Comparison of ENCODE assay signal across 8 cellular contexts in the genomic region with DNA sequence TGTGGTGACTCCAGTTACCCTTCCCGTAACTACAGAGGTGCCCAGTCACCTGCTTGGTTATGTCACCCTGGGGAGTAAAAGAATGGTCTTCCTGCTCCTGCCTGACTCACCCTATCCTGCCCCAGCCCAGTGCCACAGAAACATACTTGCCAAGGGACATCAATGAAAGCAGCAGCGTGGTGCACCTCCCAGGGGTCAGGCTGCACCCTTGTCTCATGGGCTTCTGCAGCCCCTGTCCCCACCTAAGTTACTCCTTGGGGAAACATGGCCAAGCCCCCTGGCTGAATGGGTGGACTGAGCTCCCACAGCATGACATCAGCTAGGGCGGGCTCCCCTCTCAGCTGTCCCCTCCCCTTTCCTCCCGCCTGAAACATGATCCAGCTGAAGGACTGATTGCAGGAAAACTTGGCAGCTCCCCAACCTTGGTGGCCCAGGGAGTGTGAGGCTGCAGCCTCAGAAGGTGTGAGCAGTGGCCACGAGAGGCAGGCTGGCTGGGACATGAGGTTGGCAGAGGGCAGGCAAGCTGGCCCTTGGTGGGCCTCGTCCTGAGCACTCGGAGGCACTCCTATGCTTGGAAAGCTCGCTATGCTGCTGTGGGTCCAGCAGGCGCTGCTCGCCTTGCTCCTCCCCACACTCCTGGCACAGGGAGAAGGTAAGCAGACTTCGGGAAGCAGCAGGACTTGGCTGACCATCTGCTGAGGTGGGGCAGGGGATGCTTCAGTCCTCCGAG. TPM values are rescaled to one million over a fixed set of nuclear protein-coding genes. Genes with fewer than 3 reads are reported as not detected.
DNase-seq lines count a peak whose midpoint lies in the region; TF ChIP-seq lines count a peak whose summit lies in the region.

A gene (plus strand): TSS at position 368 of the 730 bp plus-strand sequence. CDS start 218 bp downstream, at position 586.

- H3K4me2 ChIP-seq in mammary epithelial cell (ENCODE audit: insufficient read depth, low read depth, low read length), result no peak within 1 kb of the TSS

- no peak within 1 kb of the TSS for H2AFZ ChIP-seq in mammary epithelial cell (ENCODE audit: low read depth, low read length)

- no peaks in the 10 kb centered on the region for H3K9me3 ChIP-seq in mammary epithelial cell (replicated peaks; ENCODE audit: insufficient read depth, low read length)
- no peaks in the 10 kb centered on the region for H3K9me3 ChIP-seq in iPS DF 6.9 (ENCODE audit: control insufficient read depth, insufficient read depth, low read length)

- H3K4me1 Mint-ChIP-seq in MCF 10A (ENCODE audit: insufficient read depth, unreplicated experiment), result peaks cover 10% of the 10 kb centered on the region
- peaks cover 2% of the 10 kb centered on the region for H3K4me1 Mint-ChIP-seq in activated T-helper 2 cell treated with anti-CD3 and anti-CD28 coated beads, Interferon-gamma antibody, Interleukin-2, Interleukin-4, amounts not matched to agents 10 μg/mL and 5 μg/mL and 100 μg/mL, durations not matched to agents 14 hours and 24 hours and 36 hours (ENCODE audit: low read depth)
- no peaks in the 10 kb centered on the region for H3K4me1 Mint-ChIP-seq in activated naive CD4-positive, alpha-beta T cell treated with anti-CD3 and anti-CD28 coated beads, Interleukin-2, amount 10 ng/mL, durations not matched to agents 7 days and 5 days
- H3K4me1 Mint-ChIP-seq in chondrocyte (ENCODE audit: low read depth), result peaks cover 5% of the 10 kb centered on the region

- dilution Hi-C loops in mammary epithelial cell (cut with HindIII; ENCODE audit: low sequenced_read_pairs), result no loop called here

- CTCF ChIA-PET in MCF 10A (lab: Yijun Ruan, JAX), result interaction anchor here (0.7 to 2.6 kb wide), 2 partner anchors 20 to 213 kb away, joined by 3 to 10 read pairs; no protein-coding TSS in a partner anchor
- CTCF ChIA-PET in mammary epithelial cell (lab: Charles Lee; ENCODE audit: low non-redundant PET), result no interaction called here
- CTCF ChIA-PET in activated naive CD4-positive, alpha-beta T cell treated with anti-CD3 and anti-CD28 coated beads, Interleukin-2, amount 10 ng/mL, durations not matched to agents 7 days and 5 days (lab: Charles Lee), result interaction anchor here (1.2 kb wide), 1 partner anchor 79 kb away, joined by 6 read pairs; no protein-coding TSS in a partner anchor

- H3K4me3 Mint-ChIP-seq in MCF 10A (ENCODE audit: unreplicated experiment), result no peak within 1 kb of the TSS
- no peak within 1 kb of the TSS for H3K4me3 Mint-ChIP-seq in activated T-helper 2 cell treated with anti-CD3 and anti-CD28 coated beads, Interferon-gamma antibody, Interleukin-2, Interleukin-4, amounts not matched to agents 10 μg/mL and 5 μg/mL and 100 μg/mL, durations not matched to agents 14 hours and 24 hours and 36 hours (ENCODE audit: low read depth)
- no peak within 1 kb of the TSS for H3K4me3 Mint-ChIP-seq in activated naive CD4-positive, alpha-beta T cell treated with anti-CD3 and anti-CD28 coated beads, Interleukin-2, amount 10 ng/mL, durations not matched to agents 7 days and 5 days
- H3K4me3 Mint-ChIP-seq in chondrocyte (ENCODE audit: unreplicated experiment), result no peak within 1 kb of the TSS

- no peaks in the 10 kb centered on the region for H3K9me3 Mint-ChIP-seq in MCF 10A (ENCODE audit: unreplicated experiment)
- H3K9me3 Mint-ChIP-seq in activated T-helper 2 cell treated with anti-CD3 and anti-CD28 coated beads, Interferon-gamma antibody, Interleukin-2, Interleukin-4, amounts not matched to agents 10 μg/mL and 5 μg/mL and 100 μg/mL, durations not matched to agents 14 hours and 24 hours and 36 hours, result no peaks in the 10 kb centered on the region
- no peaks in the 10 kb centered on the region for H3K9me3 Mint-ChIP-seq in activated naive CD4-positive, alpha-beta T cell treated with anti-CD3 and anti-CD28 coated beads, Interleukin-2, amount 10 ng/mL, durations not matched to agents 7 days and 5 days
- H3K9me3 Mint-ChIP-seq in chondrocyte (ENCODE audit: low read depth), result no peaks in the 10 kb centered on the region

- POLR2A ChIA-PET in MCF 10A (lab: Yijun Ruan, JAX), result no interaction called here

- H3K79me2 ChIP-seq in mammary epithelial cell (ENCODE audit: insufficient read depth, low read length), result no peaks in the 10 kb centered on the region

- H3K27ac Mint-ChIP-seq in MCF 10A (ENCODE audit: low read depth, unreplicated experiment), result no peak within 1 kb of the TSS
- no peak within 1 kb of the TSS for H3K27ac Mint-ChIP-seq in activated T-helper 2 cell treated with anti-CD3 and anti-CD28 coated beads, Interferon-gamma antibody, Interleukin-2, Interleukin-4, amounts not matched to agents 10 μg/mL and 5 μg/mL and 100 μg/mL, durations not matched to agents 14 hours and 24 hours and 36 hours
- no peak within 1 kb of the TSS for H3K27ac Mint-ChIP-seq in activated naive CD4-positive, alpha-beta T cell treated with anti-CD3 and anti-CD28 coated beads, Interleukin-2, amount 10 ng/mL, durations not matched to agents 7 days and 5 days
- H3K27ac Mint-ChIP-seq in chondrocyte (ENCODE audit: unreplicated experiment), result no peak within 1 kb of the TSS

- TF ChIP-seq CTCF in MCF 10A (IDR thresholded peaks at IDR 0.05; ENCODE audit: unreplicated experiment) (no peak), mammary epithelial cell (conservative IDR thresholded peaks at IDR 0.05 in 1 of 2, IDR thresholded peaks at IDR 0.05 in 1 of 2; ENCODE audit: extremely low read depth in 1 of 2, insufficient read depth in 1 of 2, low read depth in 1 of 2, low read length in 2 of 2) (no peak), chondrocyte (IDR thresholded peaks at IDR 0.05) (no peak)

- H3K27ac ChIP-seq in mammary epithelial cell (ENCODE audit: insufficient read depth, low read depth, low read length) (no peak within 1 kb of the TSS), iPS DF 6.9 (ENCODE audit: low read length) (no peak within 1 kb of the TSS)

- no TSS peak for BruUV-seq in MCF 10A (replicated peaks; lab: Mats Ljungman, UMichigan)
- no TSS peak for BruUV-seq in mammary epithelial cell (replicated peaks; lab: Mats Ljungman, UMichigan)

- intact Hi-C loops in MCF 10A (cut with micrococcal nuclease) (no loop called here), mammary epithelial cell (cut with micrococcal nuclease) (no loop called here)
- intact Hi-C loops in activated T-helper 2 cell treated with anti-CD3 and anti-CD28 coated beads, Interferon-gamma antibody, Interleukin-2, Interleukin-4, amounts not matched to agents 10 μg/mL and 5 μg/mL and 100 μg/mL, durations not matched to agents 14 hours and 24 hours and 36 hours (cut with micrococcal nuclease), result no loop called here

- in situ Hi-C loops in mammary epithelial cell (cut with MboI; ENCODE audit: low sequenced_read_pairs in 2 of 2), result no loop called here

- no peaks in the 10 kb centered on the region for H3K36me3 Mint-ChIP-seq in MCF 10A (ENCODE audit: insufficient read depth, unreplicated experiment)
- no peaks in the 10 kb centered on the region for H3K36me3 Mint-ChIP-seq in activated T-helper 2 cell treated with anti-CD3 and anti-CD28 coated beads, Interferon-gamma antibody, Interleukin-2, Interleukin-4, amounts not matched to agents 10 μg/mL and 5 μg/mL and 100 μg/mL, durations not matched to agents 14 hours and 24 hours and 36 hours (ENCODE audit: low read depth)
- no peaks in the 10 kb centered on the region for H3K36me3 Mint-ChIP-seq in activated naive CD4-positive, alpha-beta T cell treated with anti-CD3 and anti-CD28 coated beads, Interleukin-2, amount 10 ng/mL, durations not matched to agents 7 days and 5 days
- H3K36me3 Mint-ChIP-seq in chondrocyte (ENCODE audit: low read depth), result no peaks in the 10 kb centered on the region

- H3K4me1 ChIP-seq in mammary epithelial cell (ENCODE audit: insufficient read depth, low read length) (no peaks in the 10 kb centered on the region), iPS DF 6.9 (ENCODE audit: control insufficient read depth, insufficient read depth, low read length) (peaks cover 7% of the 10 kb centered on the region)

- DNase-seq in MCF 10A (ENCODE audit: unreplicated experiment) (peak; percentile 75), mammary epithelial cell (no peak), RPMI7951 (ENCODE audit: low read depth) (peak; percentile 31), iPS DF 6.9 (ENCODE audit: low read depth, low spot score) (peak; percentile 54), chondrocyte (ENCODE audit: low spot score) (no peak), GM03348 (ENCODE audit: low spot score) (no peak)
- DNase-seq in activated T-helper 2 cell treated with anti-CD3 and anti-CD28 coated beads, Interferon-gamma antibody, Interleukin-2, Interleukin-4, amounts not matched to agents 10 μg/mL and 5 μg/mL and 100 μg/mL, durations not matched to agents 14 hours and 24 hours and 36 hours (ENCODE audit: low spot score), result no peak
- no peak for DNase-seq in activated naive CD4-positive, alpha-beta T cell treated with anti-CD3 and anti-CD28 coated beads, Interleukin-2, amount 10 ng/mL, durations not matched to agents 7 days and 5 days

- H3K27me3 ChIP-seq in mammary epithelial cell (ENCODE audit: insufficient read depth, low read length) (no peaks in the 10 kb centered on the region), iPS DF 6.9 (ENCODE audit: control insufficient read depth, insufficient read depth, low read length) (no peaks in the 10 kb centered on the region)

- peaks cover 80% of the 10 kb centered on the region for H3K27me3 Mint-ChIP-seq in MCF 10A (ENCODE audit: insufficient read depth, unreplicated experiment)
- H3K27me3 Mint-ChIP-seq in activated T-helper 2 cell treated with anti-CD3 and anti-CD28 coated beads, Interferon-gamma antibody, Interleukin-2, Interleukin-4, amounts not matched to agents 10 μg/mL and 5 μg/mL and 100 μg/mL, durations not matched to agents 14 hours and 24 hours and 36 hours (ENCODE audit: low read depth), result peaks cover 2% of the 10 kb centered on the region
- H3K27me3 Mint-ChIP-seq in activated naive CD4-positive, alpha-beta T cell treated with anti-CD3 and anti-CD28 coated beads, Interleukin-2, amount 10 ng/mL, durations not matched to agents 7 days and 5 days, result peaks cover 35% of the 10 kb centered on the region
- H3K27me3 Mint-ChIP-seq in chondrocyte (ENCODE audit: low read depth), result peaks cover 59% of the 10 kb centered on the region

- H4K20me1 ChIP-seq in mammary epithelial cell (ENCODE audit: insufficient read depth, low read length), result no peaks in the 10 kb centered on the region

- H3K9ac ChIP-seq in mammary epithelial cell (ENCODE audit: insufficient read depth, low read length), result no peak within 1 kb of the TSS

- H3K36me3 ChIP-seq in mammary epithelial cell (ENCODE audit: insufficient read depth, low read length) (no peaks in the 10 kb centered on the region), iPS DF 6.9 (ENCODE audit: control insufficient read depth, insufficient read depth, low read length) (0 out of 2 replicates have a peak, but pooled peaks cover 2% of the 10 kb centered on the region)

- WGBS in mammary epithelial cell (ENCODE audit: low coverage, missing lambda C conversion rate), result 39% methylated on average over 11 of the region's 12 CpGs
- no CpG with 5 or more reads among the region's 12 CpGs for WGBS in iPS DF 6.9 (ENCODE audit: insufficient coverage, insufficient read length)

- H3K4me3 ChIP-seq in mammary epithelial cell (replicated peaks in 1 of 3; ENCODE audit: insufficient read depth in 1 of 3, low read depth in 2 of 3, low read length in 3 of 3) (no peak within 1 kb of the TSS), iPS DF 6.9 (ENCODE audit: low read length) (no peak within 1 kb of the TSS)

RNA-seq across cellular contexts. Expression of the gene that starts here (rescaled TPM):
- not detected in 2 replicates for total RNA-seq in MCF 10A (2022)
- total RNA-seq in mammary epithelial cell, result not detected
- polyA plus RNA-seq in mammary epithelial cell, result not detected
- not detected for polyA minus RNA-seq in mammary epithelial cell
- not detected in 2 replicates for total RNA-seq in RPMI7951 (2014; rRNA removed; shearing (Covaris generic))
- total RNA-seq in activated T-helper 2 cell treated with anti-CD3 and anti-CD28 coated beads, Interferon-gamma antibody, Interleukin-2, Interleukin-4, amounts not matched to agents 10 μg/mL and 5 μg/mL and 100 μg/mL, durations not matched to agents 14 hours and 24 hours and 36 hours, result not detected in 2 replicates
- not detected in 3 replicates for total RNA-seq in chondrocyte

Comparison
In these comparisons a context has a peak if more than half of its experiments do, and no peak if none do; other contexts are left out.
1. Peak in DNase-seq in MCF 10A; RNA of the gene not detected or under 1 TPM.
2. Peak in DNase-seq in RPMI7951; RNA of the gene not detected or under 1 TPM.